8 cellular contexts compared by ENCODE assay signal in genomic region chr5:124747770-124748686, GRCh38. TPM values are rescaled to one million over a fixed set of nuclear protein-coding genes. Genes with fewer than 3 reads are reported as not detected.
DNase-seq lines count a peak whose midpoint lies in the region; ATAC-seq and TF ChIP-seq lines count a peak whose summit lies in the region.

No MANE protein-coding gene starts in this region.

- 2% methylated on average over 17 of the region's 17 CpGs for WGBS in esophagus squamous epithelium, 2 donors

- POLR2A ChIA-PET in AG04450 (lab: Yijun Ruan, JAX) (interaction anchor here (0.6 to 3.1 kb wide), 8 partner anchors 12 to 737 kb away, joined by 3 to 16 read pairs (median 4); no protein-coding TSS in a partner anchor), RWPE1 (lab: Yijun Ruan, JAX; ENCODE audit: low non-redundant PET) (no interaction called here)

- H3K9me3 ChIP-seq in AG04450 (ENCODE audit: control insufficient read depth, insufficient read depth, low read length) (no peaks in the 10 kb centered on the region), esophagus squamous epithelium (no peaks in the 10 kb centered on the region), neural cell (ENCODE audit: low read length) (no peaks in the 10 kb centered on the region)

- H3K4me3 ChIP-seq in AG04450 (ENCODE audit: low read depth, low read length): peak overlapping the region; percentile 77
- H3K4me3 ChIP-seq in esophagus squamous epithelium: peak overlapping the region; percentile 37 to 78 (median 66)
- peak overlapping the region; percentile 75 for H3K4me3 ChIP-seq in neural cell (ENCODE audit: low read length)

- TF ChIP-seq CTCF in AG04450 (IDR thresholded peaks at IDR 0.05; ENCODE audit: low read depth, low read length) (no peak), RWPE1 (conservative IDR thresholded peaks at IDR 0.05; ENCODE audit: low read depth) (no peak), esophagus squamous epithelium (IDR thresholded peaks at IDR 0.05) (no peak), neural cell (IDR thresholded peaks at IDR 0.05; ENCODE audit: poor library complexity, severe bottlenecking) (no peak)

- H4K20me1 ChIP-seq in neural cell (ENCODE audit: insufficient read depth): no peaks in the 10 kb centered on the region

- H3K27me3 ChIP-seq in AG04450 (ENCODE audit: control insufficient read depth, insufficient read depth, low read length) (no peaks in the 10 kb centered on the region), esophagus squamous epithelium (no peaks in the 10 kb centered on the region), neural cell (ENCODE audit: insufficient read depth, low read depth, low read length) (no peaks in the 10 kb centered on the region)

- no peak for TF ChIP-seq POLR2A in esophagus squamous epithelium (IDR thresholded peaks at IDR 0.05)

- H3K4me2 ChIP-seq in neural cell (ENCODE audit: low read length): peak overlapping the region; percentile 60

- CTCF ChIA-PET in AG04450 (lab: Charles Lee): interaction anchor here (0.6 to 2.4 kb wide), 7 partner anchors 171 to 1087 kb away, joined by 3 to 6 read pairs (median 4); no protein-coding TSS in a partner anchor
- CTCF ChIA-PET in RWPE1 (lab: Yijun Ruan, JAX): no interaction called here

- DNase-seq in AG04450 (ENCODE audit: low read depth, low spot score): no peak
- DNase-seq in RWPE1 (ENCODE audit: low spot score): peak; percentile 21
- no peak for DNase-seq in esophagus squamous epithelium (lab: John Stamatoyannopoulos, UW)
- DNase-seq in NCI-H2196 treated with DMSO at 0.1 percent for 48 hours (lab: John Stamatoyannopoulos, UW; ENCODE audit: unreplicated experiment): no peak
- no peak for DNase-seq in activated CD8-positive, alpha-beta memory T cell treated with anti-CD3 and anti-CD28 coated beads for 24 hours

- H3F3A ChIP-seq in neural cell (ENCODE audit: insufficient read depth, low read length, poor library complexity, severe bottlenecking): peaks cover 10% of the 10 kb centered on the region

- peaks cover 32% of the 10 kb centered on the region for H3K79me2 ChIP-seq in neural cell (replicated peaks; ENCODE audit: insufficient read depth, low read length)

- no peak overlapping the region for H2AFZ ChIP-seq in neural cell (ENCODE audit: low read depth, low read length)

- H3K9ac ChIP-seq in neural cell (ENCODE audit: low read length): peak overlapping the region; percentile 81

- TF ChIP-seq EP300 in neural cell (conservative IDR thresholded peaks at IDR 0.05; ENCODE audit: poor library complexity, severe bottlenecking): no peak

- peak; percentile 48 for TF ChIP-seq RAD21 in neural cell (conservative IDR thresholded peaks at IDR 0.05)

- intact Hi-C loops in esophagus squamous epithelium (cut with DNase I): loop anchor here (10.0 kb wide), 1 partner anchor 737 kb away; no protein-coding TSS in a partner anchor

- H3K27ac ChIP-seq in AG04450 (ENCODE audit: low read depth, low read length) (peak overlapping the region; percentile 88), RWPE1 (peak overlapping the region; percentile 90), esophagus squamous epithelium (peak overlapping the region; percentile 80 to 96 (median 94)), neural cell (ENCODE audit: low read length) (peak overlapping the region; percentile 93)

- no peaks in the 10 kb centered on the region for H3K9me2 ChIP-seq in neural cell (ENCODE audit: insufficient read depth, low read length)

- peaks cover 0 to 50% (median 12%) of the 10 kb centered on the region in 3 donors for H3K4me1 ChIP-seq in esophagus squamous epithelium

- peak; percentile 64 for ATAC-seq in GM18909 (IDR thresholded peaks at IDR 0.05; ENCODE audit: poor library complexity, unreplicated experiment)
- peak; percentile 63 for ATAC-seq in HG03159 (IDR thresholded peaks at IDR 0.05; ENCODE audit: unreplicated experiment)

- H3K36me3 ChIP-seq in esophagus squamous epithelium: no peaks in the 10 kb centered on the region
- no peaks in the 10 kb centered on the region for H3K36me3 ChIP-seq in neural cell (ENCODE audit: insufficient read depth, low read length)

TF ChIP-seq in neural cell, 6 proteins besides CTCF, POLR2A, EP300 and RAD21:
- TF ChIP-seq EZH2 (IDR thresholded peaks at IDR 0.05; ENCODE audit: borderline replicate concordance, insufficient read depth, low read length, poor library complexity, severe bottlenecking): no peak
- TF ChIP-seq TAF1 (IDR thresholded peaks at IDR 0.05; ENCODE audit: low read depth): no peak
- TF ChIP-seq SMC3 (conservative IDR thresholded peaks at IDR 0.05; ENCODE audit: poor library complexity): no peak
- no peak for TF ChIP-seq REST (IDR thresholded peaks at IDR 0.05; ENCODE audit: borderline replicate concordance)
- TF ChIP-seq POLR2AphosphoS5 (IDR thresholded peaks at IDR 0.05): no peak
- no peak for TF ChIP-seq MXI1 (conservative IDR thresholded peaks at IDR 0.05; ENCODE audit: poor library complexity, severe bottlenecking)

RNA-seq across cellular contexts. Expression of gene ZNF608, which starts 1.6 kb away (rescaled TPM):
- polyA plus RNA-seq in AG04450 (2011; rRNA removed) (12.1 and 13.0 TPM in 2 replicates), neural cell (32.4 and 39.3 TPM in 2 replicates)
- 14.9 and 16.3 TPM in 2 replicates for polyA minus RNA-seq in AG04450 (2011; rRNA and poly(A)+ RNA removed)
- total RNA-seq in esophagus squamous epithelium: 10 to 100 TPM in 2 of 4 donors, 1 to 10 TPM in 2; 5.8 to 25.7 (median 10.4) TPM
- 105 and 110 TPM in 2 replicates for polyA minus RNA-seq in neural cell
